12 cellular contexts compared by ENCODE assay signal in the genomic region with DNA sequence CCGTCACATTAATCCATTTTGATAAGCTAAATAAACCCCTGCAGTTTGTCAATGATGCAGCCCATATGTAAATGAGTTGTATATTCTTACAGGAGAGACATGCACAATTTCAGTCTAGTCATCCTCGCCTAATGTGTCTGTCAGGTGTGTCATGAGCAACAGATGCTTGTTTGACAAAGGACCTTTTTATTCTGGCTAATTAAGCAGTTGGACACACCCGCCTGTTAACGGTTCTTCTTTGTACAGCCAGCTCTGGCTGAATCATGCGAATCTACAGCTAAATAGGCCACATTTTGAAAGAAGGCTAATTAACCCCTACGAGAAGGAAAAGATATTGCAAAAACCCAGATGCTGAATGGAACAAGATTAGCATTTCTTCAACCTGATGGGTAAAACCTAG.
DNase-seq lines count a peak whose midpoint lies in the region; ATAC-seq lines count a peak whose summit lies in the region.
"Had no signal": no experiment of that assay in that cellular context is flagged by ENCODE, and none has a peak within 500 bp of the region (broad histone marks: within the 10 kb centered on the region; RNA-seq: fewer than 3 reads in every experiment).

No MANE protein-coding gene starts in this region.

- H3K36me3 ChIP-seq in HUES6 (ENCODE audit: control insufficient read depth, insufficient read depth, low read length) = no peaks in the 10 kb centered on the region

- H3K27me3 ChIP-seq in HUES6 (ENCODE audit: control insufficient read depth, insufficient read depth, low read length) = no peaks in the 10 kb centered on the region

- H3K27ac ChIP-seq in HUES6 (ENCODE audit: low read depth, low read length) = 0 out of 2 replicates have a peak overlapping the region, but pooled peaks have one; percentile 19
- H3K27ac ChIP-seq: SK-N-MC had no signal

- peaks cover 9% of the 10 kb centered on the region for H3K4me1 ChIP-seq in HUES6 (ENCODE audit: control insufficient read depth, insufficient read depth, low read length)

- H3K9me3 ChIP-seq in HUES6 (ENCODE audit: control insufficient read depth, insufficient read depth, low read depth, low read length) = no peaks in the 10 kb centered on the region

- H3K4me3 ChIP-seq in HUES6 (ENCODE audit: low read depth, low read length) = no peak overlapping the region
- H3K4me3 ChIP-seq: SK-N-MC had no signal

- DNase-seq in A172 (ENCODE audit: low spot score) (peak; percentile 47), NCI-H345 (lab: John Stamatoyannopoulos, UW) (peak; percentile 45), cerebellum (ENCODE audit: low spot score) (peak; percentile 41), dedifferentiated amniotic fluid mesenchymal stem cell (ENCODE audit: extremely low spot score) (no peak), SHP77 (lab: John Stamatoyannopoulos, UW) (no peak), mucosa of gallbladder (ENCODE audit: low spot score) (no peak)
- DNase-seq: activated CD4-positive, alpha-beta T cell treated with anti-CD3 and anti-CD28 coated beads for 1 hour; natural killer cell; NCI-H2029 treated with DMSO at 0.1 percent for 48 hours had no signal

- no peak overlapping the region for H3K9ac ChIP-seq in HUES6 (ENCODE audit: low read length)

- ATAC-seq in GM18909 (IDR thresholded peaks at IDR 0.05; ENCODE audit: poor library complexity, unreplicated experiment) = no peak
- ATAC-seq: natural killer cell had no signal

Comparison
In these comparisons a context has a peak if more than half of its experiments do, and no peak if none do; other contexts are left out.
1. DNase-seq: peak in A172 (single experiment), NCI-H345 (single experiment) and cerebellum (single experiment); none in dedifferentiated amniotic fluid mesenchymal stem cell (single experiment), SHP77 (0 of 2) and mucosa of gallbladder (single experiment).